ENCODE assay signal across 11 cellular contexts in genomic region chr1:32181563-32181962, GRCh38. TPM values are rescaled to one million over a fixed set of nuclear protein-coding genes. Genes with fewer than 3 reads are reported as not detected.
A peak's percentile ranks its signal among the peaks of the same experiment; 100 is the strongest.
DNase-seq lines count a peak whose midpoint lies in the region; ATAC-seq and TF ChIP-seq lines count a peak whose summit lies in the region.
"Had no signal": no experiment of that assay in that cellular context is flagged by ENCODE, and none has a peak within 500 bp of the region (broad histone marks: within the 10 kb centered on the region; RNA-seq: fewer than 3 reads in every experiment).

No MANE protein-coding gene starts in this region.

- TF ChIP-seq CTCF in astrocyte of the cerebellum (IDR thresholded peaks at IDR 0.05; ENCODE audit: low read depth, low read length, missing control alignments) (no peak), mesothelial cell of epicardium (IDR thresholded peaks at IDR 0.05; ENCODE audit: unreplicated experiment) (no peak)

- peak overlapping the region; percentile 96 for H3K27ac Mint-ChIP-seq in stimulated activated naive CD8-positive, alpha-beta T cell treated with anti-CD3 and anti-CD28 coated beads, Interleukin-15, Interleukin-2, amounts not matched to agents 100 ng/mL and 50 ng/mL, for 24 hours
- H3K27ac Mint-ChIP-seq in mesothelial cell of epicardium: peak overlapping the region; percentile 97

- in situ Hi-C loops in astrocyte of the cerebellum (cut with HindIII; ENCODE audit: low sequenced_read_pairs): no loop called here

- no peak for ATAC-seq in stimulated activated naive CD8-positive, alpha-beta T cell treated with anti-CD3 and anti-CD28 coated beads, Interleukin-15, Interleukin-2, amounts not matched to agents 100 U/mL and 50 U/mL, for 24 hours

- H3K36me3 Mint-ChIP-seq in stimulated activated naive CD8-positive, alpha-beta T cell treated with anti-CD3 and anti-CD28 coated beads, Interleukin-15, Interleukin-2, amounts not matched to agents 100 ng/mL and 50 ng/mL, for 24 hours (ENCODE audit: low read depth): peaks cover 55% of the 10 kb centered on the region
- peaks cover 26% of the 10 kb centered on the region for H3K36me3 Mint-ChIP-seq in mesothelial cell of epicardium

- H3K9me3 Mint-ChIP-seq in stimulated activated naive CD8-positive, alpha-beta T cell treated with anti-CD3 and anti-CD28 coated beads, Interleukin-15, Interleukin-2, amounts not matched to agents 100 ng/mL and 50 ng/mL, for 24 hours: no peaks in the 10 kb centered on the region
- no peaks in the 10 kb centered on the region for H3K9me3 Mint-ChIP-seq in mesothelial cell of epicardium

- H3K4me3 ChIP-seq in astrocyte of the cerebellum (ENCODE audit: low read depth, low read length): peak overlapping the region; percentile 68

- H3K27me3 Mint-ChIP-seq in stimulated activated naive CD8-positive, alpha-beta T cell treated with anti-CD3 and anti-CD28 coated beads, Interleukin-15, Interleukin-2, amounts not matched to agents 100 ng/mL and 50 ng/mL, for 24 hours: no peaks in the 10 kb centered on the region
- no peaks in the 10 kb centered on the region for H3K27me3 Mint-ChIP-seq in mesothelial cell of epicardium (ENCODE audit: low read depth)

- H3K4me1 Mint-ChIP-seq in stimulated activated naive CD8-positive, alpha-beta T cell treated with anti-CD3 and anti-CD28 coated beads, Interleukin-15, Interleukin-2, amounts not matched to agents 100 ng/mL and 50 ng/mL, for 24 hours (ENCODE audit: low read depth): peaks cover 76% of the 10 kb centered on the region
- H3K4me1 Mint-ChIP-seq in mesothelial cell of epicardium: peaks cover 33% of the 10 kb centered on the region

- DNase-seq in stimulated activated naive CD8-positive, alpha-beta T cell treated with anti-CD3 and anti-CD28 coated beads, Interleukin-15, Interleukin-2, amounts not matched to agents 100 U/mL and 50 U/mL, for 24 hours: no peak
- DNase-seq in astrocyte of the cerebellum (ENCODE audit: low read depth) (no peak), mesothelial cell of epicardium (ENCODE audit: low spot score in 2 of 2, unreplicated experiment in 2 of 2) (no peak), foreskin melanocyte (no peak), LoVo (ENCODE audit: low spot score) (no peak), DMS114 treated with DMSO at 0.1 percent for 48 hours (lab: John Stamatoyannopoulos, UW; ENCODE audit: unreplicated experiment) (no peak), hepatic stellate cell (ENCODE audit: low spot score) (no peak)
- DNase-seq: amygdala, Kasumi-1 had no signal

- H3K4me3 Mint-ChIP-seq in stimulated activated naive CD8-positive, alpha-beta T cell treated with anti-CD3 and anti-CD28 coated beads, Interleukin-15, Interleukin-2, amounts not matched to agents 100 ng/mL and 50 ng/mL, for 24 hours: peak overlapping the region; percentile 90
- peak overlapping the region; percentile 83 for H3K4me3 Mint-ChIP-seq in mesothelial cell of epicardium

RNA-seq across cellular contexts. Expression of gene TXLNA, which starts 2.1 kb away (rescaled TPM):
- total RNA-seq in mesothelial cell of epicardium: 56.6 to 59.7 TPM (median 57.2 TPM) in 3 replicates

RNA-seq across cellular contexts. Expression of gene CCDC28B, which starts 18.8 kb away (rescaled TPM):
- total RNA-seq in mesothelial cell of epicardium: 21.6 to 24.9 TPM (median 24.6 TPM) in 3 replicates

RNA-seq across cellular contexts. Expression of gene IQCC, which starts 23.9 kb away (rescaled TPM):
- total RNA-seq in mesothelial cell of epicardium: 3.1 to 3.8 TPM (median 3.3 TPM) in 3 replicates

RNA-seq across cellular contexts. Expression of gene DCDC2B, which starts 27.3 kb away (rescaled TPM):
- 0.11 TPM in 1 of 3 replicates, not detected in the others for total RNA-seq in mesothelial cell of epicardium
- total RNA-seq: SJSA1 had no signal

RNA-seq across cellular contexts. Expression of gene TMEM234, which starts 40.6 kb away (rescaled TPM):
- total RNA-seq in mesothelial cell of epicardium: 28.9 to 33.3 TPM (median 32.9 TPM) in 3 replicates
